Comparison of ENCODE assay signal across 8 cellular contexts in the genomic region with DNA sequence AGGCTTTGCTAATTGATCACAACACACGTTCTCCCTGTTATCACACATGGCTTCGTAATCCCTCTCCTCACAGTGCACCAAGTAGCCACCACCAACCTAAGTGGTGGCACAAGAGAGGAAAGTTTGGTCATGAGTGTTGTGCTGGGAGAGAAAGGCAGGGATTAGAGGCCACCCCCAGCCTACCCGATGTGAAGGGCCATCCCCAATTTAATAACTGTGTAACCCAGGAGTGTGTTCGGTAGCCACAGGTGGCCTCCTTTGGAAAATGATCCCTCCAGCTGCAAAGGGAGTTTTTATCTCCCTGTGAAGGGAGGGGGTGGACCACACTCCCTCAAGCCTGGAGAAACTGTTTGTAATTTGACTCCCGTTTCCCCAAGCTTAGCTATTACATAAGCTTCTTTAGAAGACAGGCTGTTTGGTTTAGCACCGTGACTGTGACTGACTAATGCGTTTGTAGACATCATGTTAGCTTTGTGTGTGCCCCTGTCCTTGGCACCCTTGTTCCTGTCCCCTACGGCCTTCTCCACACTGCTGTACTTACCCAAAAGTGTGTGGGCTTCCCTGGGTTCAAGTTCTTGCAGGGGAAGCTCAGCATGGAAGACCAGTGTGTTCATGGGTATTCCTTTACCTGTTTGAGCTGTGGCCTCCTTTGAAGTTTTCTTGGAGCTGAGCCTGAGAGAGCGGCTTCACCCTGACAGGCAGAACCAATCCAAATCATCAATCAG. TPM values are rescaled to one million over a fixed set of nuclear protein-coding genes. Genes with fewer than 3 reads are reported as not detected.
DNase-seq lines count a peak whose midpoint lies in the region; ATAC-seq lines count a peak whose summit lies in the region.

No MANE protein-coding gene starts in this region.

- no peak overlapping the region for H3K27ac Mint-ChIP-seq in activated CD8-positive, alpha-beta memory T cell treated with anti-CD3 and anti-CD28 coated beads, Interleukin-2, amount 10 ng/mL, durations not matched to agents 7 days and 5 days

- peak overlapping the region; percentile 74 for H3K27ac ChIP-seq in caudate nucleus (ENCODE audit: low read depth, low read length)

- H3K4me1 Mint-ChIP-seq in activated CD8-positive, alpha-beta memory T cell treated with anti-CD3 and anti-CD28 coated beads, Interleukin-2, amount 10 ng/mL, durations not matched to agents 7 days and 5 days: peaks cover 75% of the 10 kb centered on the region

- in situ Hi-C loops in ACHN (cut with HindIII; ENCODE audit: low pct_ligation_motif_present, low pct_unique_long_range_greater_than_20kb, low sequenced_read_pairs): no loop called here

- no peaks in the 10 kb centered on the region for H3K27me3 Mint-ChIP-seq in activated CD8-positive, alpha-beta memory T cell treated with anti-CD3 and anti-CD28 coated beads, Interleukin-2, amount 10 ng/mL, durations not matched to agents 7 days and 5 days

- ATAC-seq in activated CD8-positive, alpha-beta memory T cell treated with anti-CD3 and anti-CD28 coated beads, Interleukin-2, amount 10 ng/mL, durations not matched to agents 7 days and 5 days: no peak
- no peak for ATAC-seq in HG03354 (IDR thresholded peaks at IDR 0.05; ENCODE audit: poor library complexity, severe bottlenecking, unreplicated experiment)

- CTCF ChIA-PET in activated CD8-positive, alpha-beta memory T cell treated with anti-CD3 and anti-CD28 coated beads, Interleukin-2, amount 10 ng/mL, durations not matched to agents 7 days and 5 days (lab: Charles Lee): interaction anchor here (1.1 to 1.2 kb wide), 2 partner anchors 10 to 20 kb away, joined by 3 read pairs; no protein-coding TSS in a partner anchor

- DNase-seq in activated CD8-positive, alpha-beta memory T cell treated with anti-CD3 and anti-CD28 coated beads, Interleukin-2, amount 10 ng/mL, durations not matched to agents 7 days and 5 days: peak; percentile 34
- DNase-seq in activated CD8-positive, alpha-beta memory T cell treated with anti-CD3 and anti-CD28 coated beads, Interleukin-2, amount 50 U/mL, for 4 hours: no peak
- DNase-seq in NCI-H2171 (lab: John Stamatoyannopoulos, UW) (peak; percentile 92), caudate nucleus (lab: John Stamatoyannopoulos, UW) (peak in 7 of 61 donors; percentile 32 to 67 (median 45)), mucosa of gallbladder (ENCODE audit: low spot score) (no peak), ACHN (no peak)
- peak; percentile 21 for DNase-seq in stimulated activated CD8-positive, alpha-beta memory T cell treated with anti-CD3 and anti-CD28 coated beads, Interleukin-4, amount 100 ng/mL, for 48 hours

- H3K36me3 Mint-ChIP-seq in activated CD8-positive, alpha-beta memory T cell treated with anti-CD3 and anti-CD28 coated beads, Interleukin-2, amount 10 ng/mL, durations not matched to agents 7 days and 5 days: peaks cover 78% of the 10 kb centered on the region

- H3K9me3 Mint-ChIP-seq in activated CD8-positive, alpha-beta memory T cell treated with anti-CD3 and anti-CD28 coated beads, Interleukin-2, amount 10 ng/mL, durations not matched to agents 7 days and 5 days (ENCODE audit: low read depth): no peaks in the 10 kb centered on the region

- no peak overlapping the region for H3K4me3 Mint-ChIP-seq in activated CD8-positive, alpha-beta memory T cell treated with anti-CD3 and anti-CD28 coated beads, Interleukin-2, amount 10 ng/mL, durations not matched to agents 7 days and 5 days

RNA-seq across cellular contexts. Expression of a gene that starts 20.6 kb away (rescaled TPM):
- 100 to 1,000 TPM in 1 of 2 experiments, 10 to 100 TPM in 1; 86.5 to 128 TPM for total RNA-seq in activated CD8-positive, alpha-beta memory T cell treated with anti-CD3 and anti-CD28 coated beads, Interleukin-2, amount 10 ng/mL, durations not matched to agents 7 days and 5 days
- total RNA-seq in mucosa of gallbladder: 4.1 TPM

Comparison
In these comparisons a context has a peak if more than half of its experiments do, and no peak if none do; other contexts are left out.
1. DNase-seq: peak in activated CD8-positive, alpha-beta memory T cell treated with anti-CD3 and anti-CD28 coated beads, Interleukin-2, amount 10 ng/mL, durations not matched to agents 7 days and 5 days (single experiment), NCI-H2171 (single experiment) and stimulated activated CD8-positive, alpha-beta memory T cell treated with anti-CD3 and anti-CD28 coated beads, Interleukin-4, amount 100 ng/mL, for 48 hours (single experiment); none in activated CD8-positive, alpha-beta memory T cell treated with anti-CD3 and anti-CD28 coated beads, Interleukin-2, amount 50 U/mL, for 4 hours (single experiment), mucosa of gallbladder (single experiment) and ACHN (single experiment).
2. RNA of a gene that starts 20.6 kb away (total RNA-seq): 86.5 to 128 TPM in activated CD8-positive, alpha-beta memory T cell treated with anti-CD3 and anti-CD28 coated beads, Interleukin-2, amount 10 ng/mL, durations not matched to agents 7 days and 5 days; 4.1 TPM in mucosa of gallbladder (single experiment); every median in the first group is over 10 times any median in the second.